In genomic region chr1:44676484-44677200, GRCh38 we compare ENCODE assay signal across 10 cellular contexts. TPM values are rescaled to one million over a fixed set of nuclear protein-coding genes. Genes with fewer than 3 reads are reported as not detected.
A peak's percentile ranks its signal among the peaks of the same experiment; 100 is the strongest.
DNase-seq lines count a peak whose midpoint lies in the region; ATAC-seq and TF ChIP-seq lines count a peak whose summit lies in the region.
"Had no signal": no experiment of that assay in that cellular context is flagged by ENCODE, and none has a peak within 500 bp of the region (broad histone marks: within the 10 kb centered on the region; RNA-seq: fewer than 3 reads in every experiment).

No MANE protein-coding gene starts in this region.

- H3K27ac ChIP-seq in epithelial cell of prostate = peak overlapping the region; percentile 36
- peak overlapping the region; percentile 59 for H3K27ac ChIP-seq in skeletal muscle tissue (ENCODE audit: low read depth, low read length)

- peak overlapping the region; percentile 14 for H3K4me3 ChIP-seq in GM12865 (ENCODE audit: low read depth, low read length)
- no peak overlapping the region for H3K4me3 ChIP-seq in skeletal muscle tissue (ENCODE audit: low read length in 3 of 3)

- no peak for ATAC-seq in GM21381 (IDR thresholded peaks at IDR 0.05; ENCODE audit: unreplicated experiment)
- ATAC-seq: naive thymus-derived CD8-positive, alpha-beta T cell had no signal

- DNase-seq in GM12865 (ENCODE audit: low read depth) (peak; percentile 68), NOMO-1 treated with dmso at 0.1 percent for 144 hours (lab: John Stamatoyannopoulos, UW; ENCODE audit: unreplicated experiment) (peak; percentile 90), epithelial cell of prostate (ENCODE audit: low read depth, low spot score) (no peak), NCI-H146 (lab: John Stamatoyannopoulos, UW) (no peak), NCI-H526 (lab: John Stamatoyannopoulos, UW) (no peak), 8988T (no peak)
- DNase-seq: effector CD4-positive, alpha-beta T cell; naive thymus-derived CD8-positive, alpha-beta T cell had no signal

- peaks cover 28 to 59% (median 36%) of the 10 kb centered on the region in 3 donors for H3K4me1 ChIP-seq in skeletal muscle tissue (ENCODE audit: control insufficient read depth in 3 of 3, insufficient read depth in 3 of 3, low read length in 3 of 3)

- H3K9ac ChIP-seq in skeletal muscle tissue (ENCODE audit: low read depth in 1 of 3, low read length in 3 of 3) = no peak overlapping the region

- no peaks in the 10 kb centered on the region for H3K36me3 ChIP-seq in skeletal muscle tissue (ENCODE audit: control insufficient read depth in 3 of 3, insufficient read depth in 3 of 3, low read length in 3 of 3)

- H3K9me3 ChIP-seq in skeletal muscle tissue (ENCODE audit: control insufficient read depth in 3 of 3, low read length in 3 of 3) = no peaks in the 10 kb centered on the region

- no peaks in the 10 kb centered on the region for H3K27me3 ChIP-seq in skeletal muscle tissue (ENCODE audit: control insufficient read depth in 3 of 3, insufficient read depth in 3 of 3, low read length in 3 of 3)

- no peak for TF ChIP-seq CTCF in GM12865 (IDR thresholded peaks at IDR 0.05; ENCODE audit: insufficient read depth, low read depth, low read length, missing control alignments)

RNA-seq across cellular contexts. Expression of gene ARMH1, which starts 2.1 kb away (rescaled TPM):
- total RNA-seq in skeletal muscle tissue = 0.52 TPM

RNA-seq across cellular contexts. Expression of gene TMEM53, which starts 2.4 kb away (rescaled TPM):
- total RNA-seq in skeletal muscle tissue = 3.1 TPM

RNA-seq across cellular contexts. Expression of gene RNU5D-1, which starts 54.3 kb away (rescaled TPM):
- not detected for total RNA-seq in skeletal muscle tissue
- total RNA-seq: naive thymus-derived CD8-positive, alpha-beta T cell had no signal

Comparison
In these comparisons a context has a peak if more than half of its experiments do, and no peak if none do; other contexts are left out.
1. DNase-seq: peak in GM12865 (single experiment) and NOMO-1 treated with dmso at 0.1 percent for 144 hours (single experiment); none in epithelial cell of prostate (single experiment), NCI-H146 (single experiment), NCI-H526 (0 of 2) and 8988T (single experiment).